In the genomic region with DNA sequence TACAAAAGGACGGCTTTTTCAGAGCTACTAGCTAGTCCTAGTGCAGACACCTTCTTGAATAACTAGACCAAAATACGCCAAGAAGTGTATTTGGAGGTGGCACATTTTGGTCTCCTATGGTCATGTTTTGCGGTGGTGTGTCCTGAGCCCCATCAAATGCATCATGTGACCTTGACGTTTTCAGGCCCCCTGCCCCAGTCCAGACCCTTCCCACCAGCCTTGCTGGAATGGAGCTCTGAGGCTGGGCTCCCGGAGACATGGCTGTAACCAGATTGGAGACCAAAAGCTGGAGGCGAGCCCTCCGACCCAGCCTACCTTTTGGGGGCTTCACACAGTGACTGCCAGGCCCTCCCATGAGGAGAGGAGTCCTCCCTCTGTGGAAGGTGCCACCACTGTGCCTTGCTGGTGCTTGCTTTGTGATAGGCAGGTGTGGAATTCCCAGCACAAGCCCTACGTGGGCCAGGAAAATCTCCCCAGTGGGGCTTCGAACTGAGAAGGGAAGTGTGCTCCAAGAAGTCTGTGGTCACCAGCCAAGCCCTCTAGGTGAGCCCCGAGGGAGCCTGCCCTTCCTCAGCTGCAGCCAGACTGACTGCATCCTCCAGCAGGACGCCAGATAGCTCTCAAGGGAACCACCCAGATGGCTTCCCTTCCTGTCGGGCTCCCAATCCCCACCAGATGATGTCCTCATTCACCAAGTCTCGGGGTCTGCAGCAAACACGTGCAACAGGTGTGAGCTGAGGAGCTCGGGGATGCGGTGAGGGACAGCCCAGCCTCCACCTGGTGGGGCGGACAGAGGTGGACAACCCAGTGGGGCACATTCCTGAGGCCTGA, we compare ENCODE assay signal across 19 cellular contexts.
DNase-seq lines count a peak whose midpoint lies in the region; ATAC-seq and TF ChIP-seq lines count a peak whose summit lies in the region.
"Had no signal": no experiment of that assay in that cellular context is flagged by ENCODE, and none has a peak within 500 bp of the region (broad histone marks: within the 10 kb centered on the region; RNA-seq: fewer than 3 reads in every experiment).

No MANE protein-coding gene starts in this region.

- H3K27me3 ChIP-seq in endodermal cell (ENCODE audit: control insufficient read depth, insufficient read depth, low read length, poor library complexity, severe bottlenecking) (no peaks in the 10 kb centered on the region), vagina (no peaks in the 10 kb centered on the region)
- H3K27me3 ChIP-seq: SJCRH30, upper lobe of right lung had no signal

- H3K9me3 Mint-ChIP-seq in activated CD8-positive, alpha-beta T cell treated with anti-CD3 and anti-CD28 coated beads, Interleukin-2, amount 10 ng/mL, durations not matched to agents 7 days and 5 days (ENCODE audit: insufficient read depth), result no peaks in the 10 kb centered on the region
- no peaks in the 10 kb centered on the region for H3K9me3 Mint-ChIP-seq in activated CD8-positive, alpha-beta T cell treated with anti-CD3 and anti-CD28 coated beads for 36 hours
- H3K9me3 Mint-ChIP-seq in endodermal cell, result no peaks in the 10 kb centered on the region
- H3K9me3 Mint-ChIP-seq: dendritic cell treated with granulocyte-macrophage colony-stimulating factor and Interleukin-4, amounts not matched to agents 40 ng/mL and 50 ng/mL, for 4 days had no signal

- no peak overlapping the region for H3K27ac ChIP-seq in endodermal cell (ENCODE audit: low read depth, low read length)
- H3K27ac ChIP-seq in vagina, result no peak overlapping the region
- H3K27ac ChIP-seq: neutrophil, PC-9, SJCRH30, stomach, upper lobe of right lung had no signal

- no peaks in the 10 kb centered on the region for H3K36me3 ChIP-seq in endodermal cell (ENCODE audit: control insufficient read depth, insufficient read depth, low read length)
- no peaks in the 10 kb centered on the region for H3K36me3 ChIP-seq in vagina
- H3K36me3 ChIP-seq: neutrophil, SJCRH30, stomach, upper lobe of right lung had no signal

- CTCF ChIA-PET in activated CD8-positive, alpha-beta T cell treated with anti-CD3 and anti-CD28 coated beads, Interleukin-2, amount 10 ng/mL, durations not matched to agents 7 days and 5 days (lab: Charles Lee), result no interaction called here
- CTCF ChIA-PET in activated CD8-positive, alpha-beta T cell treated with anti-CD3 and anti-CD28 coated beads for 36 hours (lab: Charles Lee), result interaction anchor here (1.7 kb wide), 1 partner anchor 144 kb away, joined by 4 read pairs; no protein-coding TSS in a partner anchor

- H3K4me3 ChIP-seq in endodermal cell (ENCODE audit: low read length), result no peak overlapping the region
- H3K4me3 ChIP-seq in vagina, result no peak overlapping the region
- H3K4me3 ChIP-seq: PC-9, SJCRH30, stomach, upper lobe of right lung had no signal

- H3K4me3 Mint-ChIP-seq in activated CD8-positive, alpha-beta T cell treated with anti-CD3 and anti-CD28 coated beads, Interleukin-2, amount 10 ng/mL, durations not matched to agents 7 days and 5 days, result no peak overlapping the region
- no peak overlapping the region for H3K4me3 Mint-ChIP-seq in activated CD8-positive, alpha-beta T cell treated with anti-CD3 and anti-CD28 coated beads for 36 hours
- H3K4me3 Mint-ChIP-seq in endodermal cell, result no peak overlapping the region
- H3K4me3 Mint-ChIP-seq: dendritic cell treated with granulocyte-macrophage colony-stimulating factor and Interleukin-4, amounts not matched to agents 40 ng/mL and 50 ng/mL, for 4 days had no signal

- 90 to 95% methylated on average over 14 to 17 of the region's 17 CpGs for WGBS in endodermal cell (ENCODE audit: insufficient coverage in 1 of 2, insufficient read length in 1 of 2), 2 experiments

- H3K4me1 ChIP-seq in endodermal cell (ENCODE audit: control insufficient read depth, insufficient read depth, low read length) (no peaks in the 10 kb centered on the region), vagina (peaks cover 35% of the 10 kb centered on the region)
- H3K4me1 ChIP-seq: stomach had no signal

- no peak overlapping the region for H3K9ac ChIP-seq in endodermal cell (ENCODE audit: extremely low read depth, low read length, poor library complexity, severe bottlenecking)

- H3K4me1 Mint-ChIP-seq in activated CD8-positive, alpha-beta T cell treated with anti-CD3 and anti-CD28 coated beads, Interleukin-2, amount 10 ng/mL, durations not matched to agents 7 days and 5 days (ENCODE audit: low read depth), result no peaks in the 10 kb centered on the region
- no peaks in the 10 kb centered on the region for H3K4me1 Mint-ChIP-seq in activated CD8-positive, alpha-beta T cell treated with anti-CD3 and anti-CD28 coated beads for 36 hours (ENCODE audit: low read depth)
- H3K4me1 Mint-ChIP-seq in endodermal cell, result peaks cover 14% of the 10 kb centered on the region

- no peaks in the 10 kb centered on the region for H3K36me3 Mint-ChIP-seq in activated CD8-positive, alpha-beta T cell treated with anti-CD3 and anti-CD28 coated beads, Interleukin-2, amount 10 ng/mL, durations not matched to agents 7 days and 5 days (ENCODE audit: low read depth)
- H3K36me3 Mint-ChIP-seq in activated CD8-positive, alpha-beta T cell treated with anti-CD3 and anti-CD28 coated beads for 36 hours (ENCODE audit: low read depth), result no peaks in the 10 kb centered on the region
- H3K36me3 Mint-ChIP-seq in endodermal cell (ENCODE audit: low read depth), result no peaks in the 10 kb centered on the region

- intact Hi-C loops in activated CD8-positive, alpha-beta T cell treated with anti-CD3 and anti-CD28 coated beads for 36 hours (cut with micrococcal nuclease), result no loop called here
- intact Hi-C loops in vagina (cut with DNase I), result no loop called here

- peak; percentile 14 for DNase-seq in activated CD8-positive, alpha-beta T cell treated with anti-CD3 and anti-CD28 coated beads, Interleukin-2, amount 10 ng/mL, durations not matched to agents 7 days and 5 days
- no peak for DNase-seq in activated CD8-positive, alpha-beta T cell treated with anti-CD3 and anti-CD28 coated beads for 36 hours
- DNase-seq in NCI-H524 treated with DMSO at 0.1 percent for 48 hours (lab: John Stamatoyannopoulos, UW) (peak; percentile 40), endodermal cell (no peak), vagina (ENCODE audit: extremely low spot score in 2 of 2) (peak; percentile 72 to 84), foreskin melanocyte (no peak), NCI-H1436 treated with DMSO at 0.1 percent for 48 hours (lab: John Stamatoyannopoulos, UW) (no peak)
- DNase-seq: activated gamma-delta T cell treated with Interleukin-2 at 50 U/mL for 16 hours; activated T-cell treated with anti-CD3 and anti-CD28 coated beads for 4 hours; Kasumi-1; PC-9; stimulated activated CD4-positive, alpha-beta T cell treated with anti-CD3 and anti-CD28 coated beads, Interleukin-4, amount 100 ng/mL, for 1 hour; stomach; T-helper 2 cell; upper lobe of right lung had no signal

- no peaks in the 10 kb centered on the region for H3K27me3 Mint-ChIP-seq in activated CD8-positive, alpha-beta T cell treated with anti-CD3 and anti-CD28 coated beads, Interleukin-2, amount 10 ng/mL, durations not matched to agents 7 days and 5 days (ENCODE audit: low read depth)
- H3K27me3 Mint-ChIP-seq in activated CD8-positive, alpha-beta T cell treated with anti-CD3 and anti-CD28 coated beads for 36 hours, result no peaks in the 10 kb centered on the region
- H3K27me3 Mint-ChIP-seq in endodermal cell (ENCODE audit: insufficient read depth), result peaks cover 4% of the 10 kb centered on the region

- TF ChIP-seq CTCF in activated CD8-positive, alpha-beta T cell treated with anti-CD3 and anti-CD28 coated beads for 36 hours (IDR thresholded peaks at IDR 0.05), result no peak
- peak; percentile 22 for TF ChIP-seq CTCF in endodermal cell (conservative IDR thresholded peaks at IDR 0.05)
- TF ChIP-seq CTCF in vagina (IDR thresholded peaks at IDR 0.05), result no peak

- H3K9me3 ChIP-seq in endodermal cell (ENCODE audit: control insufficient read depth, low read length) (no peaks in the 10 kb centered on the region), vagina (no peaks in the 10 kb centered on the region)
- H3K9me3 ChIP-seq: neutrophil, SJCRH30, stomach, upper lobe of right lung had no signal

- no peak overlapping the region for H3K27ac Mint-ChIP-seq in activated CD8-positive, alpha-beta T cell treated with anti-CD3 and anti-CD28 coated beads, Interleukin-2, amount 10 ng/mL, durations not matched to agents 7 days and 5 days
- H3K27ac Mint-ChIP-seq in activated CD8-positive, alpha-beta T cell treated with anti-CD3 and anti-CD28 coated beads for 36 hours, result no peak overlapping the region
- H3K27ac Mint-ChIP-seq in endodermal cell, result no peak overlapping the region
- H3K27ac Mint-ChIP-seq: dendritic cell treated with granulocyte-macrophage colony-stimulating factor and Interleukin-4, amounts not matched to agents 40 ng/mL and 50 ng/mL, for 4 days had no signal

- POLR2A ChIA-PET in activated CD8-positive, alpha-beta T cell treated with anti-CD3 and anti-CD28 coated beads, Interleukin-2, amount 10 ng/mL, durations not matched to agents 7 days and 5 days (lab: Charles Lee), result no interaction called here
- POLR2A ChIA-PET in activated CD8-positive, alpha-beta T cell treated with anti-CD3 and anti-CD28 coated beads for 36 hours (lab: Charles Lee), result no interaction called here

- no peak for ATAC-seq in activated CD8-positive, alpha-beta T cell treated with anti-CD3 and anti-CD28 coated beads, Interleukin-2, amount 10 ng/mL, durations not matched to agents 7 days and 5 days
- no peak for ATAC-seq in activated CD8-positive, alpha-beta T cell treated with anti-CD3 and anti-CD28 coated beads for 36 hours
- no peak for ATAC-seq in GM18519 (IDR thresholded peaks at IDR 0.05; ENCODE audit: low FRiP score, unreplicated experiment)
- ATAC-seq: upper lobe of right lung had no signal

- no peak for TF ChIP-seq POLR2A in vagina (IDR thresholded peaks at IDR 0.05)

Comparison
In these comparisons a context has a peak if more than half of its experiments do, and no peak if none do; other contexts are left out.
1. DNase-seq: peak in activated CD8-positive, alpha-beta T cell treated with anti-CD3 and anti-CD28 coated beads, Interleukin-2, amount 10 ng/mL, durations not matched to agents 7 days and 5 days (single experiment), NCI-H524 treated with DMSO at 0.1 percent for 48 hours (single experiment) and vagina (2 of 2); none in activated CD8-positive, alpha-beta T cell treated with anti-CD3 and anti-CD28 coated beads for 36 hours (single experiment), endodermal cell (single experiment), foreskin melanocyte (single experiment) and NCI-H1436 treated with DMSO at 0.1 percent for 48 hours (single experiment).